Comparison of ENCODE assay signal across 14 cellular contexts in the genomic region with DNA sequence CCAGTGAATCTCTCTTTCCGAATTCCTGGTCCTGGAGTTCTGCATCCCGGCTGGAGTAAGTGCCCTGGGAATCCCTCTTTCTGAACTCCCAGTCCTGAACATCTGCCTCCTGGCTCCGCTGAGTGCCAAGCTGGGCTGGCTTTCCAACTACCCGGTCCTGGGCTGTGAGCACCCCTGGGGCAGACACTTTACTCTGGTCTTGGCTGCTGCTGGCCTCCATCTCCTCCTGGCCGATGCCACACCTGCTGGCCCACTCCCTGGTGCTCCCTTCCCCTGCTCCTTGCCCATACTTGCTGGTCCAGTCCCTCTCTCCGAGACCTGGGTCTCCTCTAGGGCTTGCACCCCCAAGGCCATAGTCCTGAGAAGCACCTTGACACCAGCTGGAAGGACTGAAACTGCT. TPM values are rescaled to one million over a fixed set of nuclear protein-coding genes. Genes with fewer than 3 reads are reported as not detected.
DNase-seq lines count a peak whose midpoint lies in the region; ATAC-seq and TF ChIP-seq lines count a peak whose summit lies in the region.
"Had no signal": no experiment of that assay in that cellular context is flagged by ENCODE, and none has a peak within 500 bp of the region (broad histone marks: within the 10 kb centered on the region; RNA-seq: fewer than 3 reads in every experiment).

No MANE protein-coding gene starts in this region.

- 94% methylated on average over 6 of the region's 6 CpGs for WGBS in mesenchymal stem cell
- WGBS in thyroid gland, 2 donors: 79 to 84% methylated on average over 6 of the region's 6 CpGs
- WGBS in endodermal cell (ENCODE audit: insufficient coverage in 1 of 2, insufficient read length in 1 of 2), 2 experiments: 90 to 92% methylated on average over 5 to 6 of the region's 6 CpGs

- H3K27ac ChIP-seq in RWPE1 (peak overlapping the region; percentile 97), duodenal mucosa (ENCODE audit: low read depth, low read length) (no peak overlapping the region), mesenchymal stem cell (ENCODE audit: low read length, poor library complexity, severe bottlenecking) (no peak overlapping the region), thyroid gland (peak overlapping the region; percentile 61 to 84 (median 77)), endodermal cell (ENCODE audit: low read depth, low read length) (no peak overlapping the region)

- H3K4me1 Mint-ChIP-seq in endodermal cell: peaks cover 26% of the 10 kb centered on the region

- H3K4me3 Mint-ChIP-seq in endodermal cell: no peak overlapping the region

- no peak overlapping the region for H2AFZ ChIP-seq in mesenchymal stem cell (ENCODE audit: low read depth, low read length)

- H3K27ac Mint-ChIP-seq in endodermal cell: no peak overlapping the region
- H3K27ac Mint-ChIP-seq: activated CD4-positive, alpha-beta memory T cell treated with anti-CD3 and anti-CD28 coated beads, Interleukin-2, amount 10 ng/mL, durations not matched to agents 7 days and 5 days had no signal

- TF ChIP-seq POLR2A in thyroid gland (IDR thresholded peaks at IDR 0.05): no peak

- peak overlapping the region; percentile 10 for H2AK5ac ChIP-seq in mesenchymal stem cell (ENCODE audit: low read length, severe bottlenecking)

- H3K9ac ChIP-seq in duodenal mucosa (ENCODE audit: low read depth in 1 of 2, low read length in 2 of 2): peak overlapping the region; percentile 48 to 63
- H3K9ac ChIP-seq in mesenchymal stem cell (ENCODE audit: low read length): peak overlapping the region; percentile 85
- no peak overlapping the region for H3K9ac ChIP-seq in endodermal cell (ENCODE audit: extremely low read depth, low read length, poor library complexity, severe bottlenecking)

- no peak overlapping the region for H2BK12ac ChIP-seq in mesenchymal stem cell (ENCODE audit: low read length in 2 of 2)

- H3K4me3 ChIP-seq in duodenal mucosa (ENCODE audit: low read depth in 1 of 2, low read length in 2 of 2): peak overlapping the region in 1 of 2 donors; percentile 72
- peak overlapping the region in 1 of 2 experiments; percentile 67 for H3K4me3 ChIP-seq in mesenchymal stem cell (ENCODE audit: insufficient read depth in 1 of 2, low read depth in 1 of 2, low read length in 2 of 2)
- H3K4me3 ChIP-seq in thyroid gland (replicated peaks in 1 of 3): no peak overlapping the region
- H3K4me3 ChIP-seq in endodermal cell (ENCODE audit: low read length): no peak overlapping the region

- no peaks in the 10 kb centered on the region for H3K9me3 Mint-ChIP-seq in endodermal cell
- H3K9me3 Mint-ChIP-seq: activated CD4-positive, alpha-beta memory T cell treated with anti-CD3 and anti-CD28 coated beads, Interleukin-2, amount 10 ng/mL, durations not matched to agents 7 days and 5 days; naive thymus-derived CD8-positive, alpha-beta T cell had no signal

- no peak overlapping the region for H3K18ac ChIP-seq in mesenchymal stem cell (ENCODE audit: low read depth in 1 of 2, low read length in 2 of 2)

- intact Hi-C loops in thyroid gland (cut with DNase I): no loop called here

- CTCF ChIA-PET in RWPE1 (lab: Yijun Ruan, JAX): interaction anchor here (0.6 kb wide), 1 partner anchor 421 kb away, joined by 3 read pairs; no protein-coding TSS in a partner anchor

- no peaks in the 10 kb centered on the region for H3K27me3 Mint-ChIP-seq in endodermal cell (ENCODE audit: insufficient read depth)
- H3K27me3 Mint-ChIP-seq: activated CD4-positive, alpha-beta memory T cell treated with anti-CD3 and anti-CD28 coated beads, Interleukin-2, amount 10 ng/mL, durations not matched to agents 7 days and 5 days; naive thymus-derived CD8-positive, alpha-beta T cell had no signal

- H3K14ac ChIP-seq in mesenchymal stem cell (ENCODE audit: low read length in 2 of 2): peak overlapping the region in 1 of 2 experiments; percentile 5

- no peaks in the 10 kb centered on the region for H3K9me3 ChIP-seq in duodenal mucosa (ENCODE audit: control insufficient read depth in 1 of 2, low read length in 2 of 2)
- no peaks in the 10 kb centered on the region for H3K9me3 ChIP-seq in mesenchymal stem cell (ENCODE audit: control insufficient read depth, low read length)
- H3K9me3 ChIP-seq in thyroid gland: no peaks in the 10 kb centered on the region
- no peaks in the 10 kb centered on the region for H3K9me3 ChIP-seq in endodermal cell (ENCODE audit: control insufficient read depth, low read length)

- no peak overlapping the region for H3K23ac ChIP-seq in mesenchymal stem cell (ENCODE audit: low read length in 2 of 2)

- H3K4me2 ChIP-seq in mesenchymal stem cell (ENCODE audit: low read length, poor library complexity, severe bottlenecking): no peak overlapping the region

- peaks cover 39% of the 10 kb centered on the region for H3K36me3 Mint-ChIP-seq in endodermal cell (ENCODE audit: low read depth)

- TF ChIP-seq CTCF in RWPE1 (conservative IDR thresholded peaks at IDR 0.05; ENCODE audit: low read depth) (no peak), thyroid gland (IDR thresholded peaks at IDR 0.05) (no peak), endodermal cell (conservative IDR thresholded peaks at IDR 0.05) (no peak)

- H3K4me1 ChIP-seq in duodenal mucosa (ENCODE audit: control insufficient read depth in 1 of 2, insufficient read depth in 2 of 2, low read length in 2 of 2): peaks cover 52 to 83% of the 10 kb centered on the region in 2 donors
- H3K4me1 ChIP-seq in mesenchymal stem cell (ENCODE audit: control insufficient read depth, insufficient read depth, low read depth, low read length): peaks cover 58% of the 10 kb centered on the region
- H3K4me1 ChIP-seq in thyroid gland: peaks cover 43 to 73% of the 10 kb centered on the region in 2 donors
- no peaks in the 10 kb centered on the region for H3K4me1 ChIP-seq in endodermal cell (ENCODE audit: control insufficient read depth, insufficient read depth, low read length)

- H3K27me3 ChIP-seq in duodenal mucosa (ENCODE audit: control insufficient read depth in 1 of 2, insufficient read depth in 2 of 2, low read length in 2 of 2) (no peaks in the 10 kb centered on the region), mesenchymal stem cell (ENCODE audit: control insufficient read depth in 1 of 2, insufficient read depth in 1 of 2, low read length in 2 of 2) (no peaks in the 10 kb centered on the region), thyroid gland (no peaks in the 10 kb centered on the region), endodermal cell (ENCODE audit: control insufficient read depth, insufficient read depth, low read length, poor library complexity, severe bottlenecking) (no peaks in the 10 kb centered on the region)

- H2BK5ac ChIP-seq in mesenchymal stem cell (ENCODE audit: low read depth, low read length, poor library complexity, severe bottlenecking): no peak overlapping the region

- peaks cover 61% of the 10 kb centered on the region for H3K79me1 ChIP-seq in mesenchymal stem cell (replicated peaks; ENCODE audit: low read length, poor library complexity, severe bottlenecking)

- no peak overlapping the region for H4K8ac ChIP-seq in mesenchymal stem cell (ENCODE audit: low read length)

- DNase-seq in RWPE1 (ENCODE audit: low spot score): no peak
- no peak for DNase-seq in mesenchymal stem cell
- no peak for DNase-seq in thyroid gland
- no peak for DNase-seq in endodermal cell
- no peak for DNase-seq in stimulated activated CD4-positive, alpha-beta T cell treated with anti-CD3 and anti-CD28 coated beads, Interleukin-12 subunit alpha, Interleukin-12 subunit beta, amount 100 ng/mL, for 4 hours
- DNase-seq: activated CD4-positive, alpha-beta memory T cell treated with anti-CD3 and anti-CD28 coated beads, Interleukin-2, amount 10 ng/mL, durations not matched to agents 7 days and 5 days; activated naive CD4-positive, alpha-beta T cell; HCEC 1CT; naive thymus-derived CD8-positive, alpha-beta T cell; NCI-H2081 treated with DMSO at 0.1 percent for 48 hours; stimulated activated CD4-positive, alpha-beta T cell treated with anti-CD3 and anti-CD28 coated beads, Interleukin-15, amount 100 ng/mL, for 24 hours; T-helper 1 cell had no signal

- POLR2A ChIA-PET in RWPE1 (lab: Yijun Ruan, JAX; ENCODE audit: low non-redundant PET): interaction anchor here (1.0 kb wide), 1 partner anchor 12 kb away, joined by 3 read pairs; no protein-coding TSS in a partner anchor

- H2BK120ac ChIP-seq in mesenchymal stem cell (ENCODE audit: low read depth, low read length): no peak overlapping the region

- H2BK15ac ChIP-seq in mesenchymal stem cell (ENCODE audit: low read depth, poor library complexity, severe bottlenecking): no peak overlapping the region

- H3K36me3 ChIP-seq in duodenal mucosa (ENCODE audit: control insufficient read depth in 1 of 2, insufficient read depth in 2 of 2, low read length in 2 of 2) (peaks cover 9 to 30% of the 10 kb centered on the region in 2 donors), mesenchymal stem cell (ENCODE audit: control insufficient read depth in 1 of 2, insufficient read depth in 2 of 2, low read depth in 1 of 2, low read length in 2 of 2) (peaks cover 67 to 82% of the 10 kb centered on the region in 2 experiments), thyroid gland (peaks cover 37 to 41% of the 10 kb centered on the region in 2 donors), endodermal cell (ENCODE audit: control insufficient read depth, insufficient read depth, low read length) (peaks cover 50% of the 10 kb centered on the region)

- no peak overlapping the region for H4K91ac ChIP-seq in mesenchymal stem cell (ENCODE audit: low read length)

- H3K4ac ChIP-seq in mesenchymal stem cell (ENCODE audit: low read depth in 1 of 2, low read length in 2 of 2): peak overlapping the region in 1 of 2 experiments; percentile 10

- no peak for ATAC-seq in HG03108 (IDR thresholded peaks at IDR 0.05; ENCODE audit: unreplicated experiment)
- ATAC-seq: naive thymus-derived CD8-positive, alpha-beta T cell had no signal

RNA-seq across cellular contexts. Expression of a gene that starts 14.7 kb away (rescaled TPM):
- 141 TPM for polyA plus RNA-seq in mesenchymal stem cell (2013, experiment 1 of 2)
- polyA plus RNA-seq in mesenchymal stem cell (2013, experiment 2 of 2): 142 TPM
- 100 to 1,000 TPM in 1 of 4 donors, 10 to 100 TPM in 3; 52.3 to 106 (median 85.2) TPM for total RNA-seq in thyroid gland
- 10 to 100 TPM; 60.4 to 73.8 TPM for total RNA-seq in endodermal cell
- polyA plus RNA-seq in endodermal cell (2013, experiment 1 of 2): 107 TPM
- 101 TPM for polyA plus RNA-seq in endodermal cell (2013, experiment 2 of 2)

RNA-seq across cellular contexts. Expression of a gene that starts 25.6 kb away (rescaled TPM):
- 79.2 TPM for polyA plus RNA-seq in mesenchymal stem cell (2013, experiment 1 of 2)
- 75.1 TPM for polyA plus RNA-seq in mesenchymal stem cell (2013, experiment 2 of 2)
- total RNA-seq in thyroid gland: 10 to 100 TPM; 70.0 to 86.5 (median 78.1) TPM
- 100 to 1,000 TPM; 145 to 182 TPM for total RNA-seq in endodermal cell
- 235 TPM for polyA plus RNA-seq in endodermal cell (2013, experiment 1 of 2)
- polyA plus RNA-seq in endodermal cell (2013, experiment 2 of 2): 227 TPM

RNA-seq across cellular contexts. Expression of a gene that starts 28.1 kb away (rescaled TPM):
- not detected for polyA plus RNA-seq in mesenchymal stem cell (2013, experiment 1 of 2)
- polyA plus RNA-seq in mesenchymal stem cell (2013, experiment 2 of 2): not detected
- total RNA-seq in thyroid gland: not detected
- total RNA-seq in endodermal cell: not detected
- polyA plus RNA-seq in endodermal cell (2013, experiment 1 of 2): 45.8 TPM
- polyA plus RNA-seq in endodermal cell (2013, experiment 2 of 2): 37.0 TPM
- total RNA-seq: activated CD4-positive, alpha-beta memory T cell treated with anti-CD3 and anti-CD28 coated beads, Interleukin-2, amount 10 ng/mL, durations not matched to agents 7 days and 5 days; naive thymus-derived CD8-positive, alpha-beta T cell had no signal
- polyA plus RNA-seq: naive thymus-derived CD8-positive, alpha-beta T cell had no signal

Comparison
In these comparisons a context has a peak if more than half of its experiments do, and no peak if none do; other contexts are left out.
1. H3K27ac ChIP-seq: peak in RWPE1 (single experiment) and thyroid gland (3 of 3); none in duodenal mucosa (single experiment), mesenchymal stem cell (single experiment) and endodermal cell (single experiment).